1 cellular context compared by ENCODE assay signal in the genomic region with DNA sequence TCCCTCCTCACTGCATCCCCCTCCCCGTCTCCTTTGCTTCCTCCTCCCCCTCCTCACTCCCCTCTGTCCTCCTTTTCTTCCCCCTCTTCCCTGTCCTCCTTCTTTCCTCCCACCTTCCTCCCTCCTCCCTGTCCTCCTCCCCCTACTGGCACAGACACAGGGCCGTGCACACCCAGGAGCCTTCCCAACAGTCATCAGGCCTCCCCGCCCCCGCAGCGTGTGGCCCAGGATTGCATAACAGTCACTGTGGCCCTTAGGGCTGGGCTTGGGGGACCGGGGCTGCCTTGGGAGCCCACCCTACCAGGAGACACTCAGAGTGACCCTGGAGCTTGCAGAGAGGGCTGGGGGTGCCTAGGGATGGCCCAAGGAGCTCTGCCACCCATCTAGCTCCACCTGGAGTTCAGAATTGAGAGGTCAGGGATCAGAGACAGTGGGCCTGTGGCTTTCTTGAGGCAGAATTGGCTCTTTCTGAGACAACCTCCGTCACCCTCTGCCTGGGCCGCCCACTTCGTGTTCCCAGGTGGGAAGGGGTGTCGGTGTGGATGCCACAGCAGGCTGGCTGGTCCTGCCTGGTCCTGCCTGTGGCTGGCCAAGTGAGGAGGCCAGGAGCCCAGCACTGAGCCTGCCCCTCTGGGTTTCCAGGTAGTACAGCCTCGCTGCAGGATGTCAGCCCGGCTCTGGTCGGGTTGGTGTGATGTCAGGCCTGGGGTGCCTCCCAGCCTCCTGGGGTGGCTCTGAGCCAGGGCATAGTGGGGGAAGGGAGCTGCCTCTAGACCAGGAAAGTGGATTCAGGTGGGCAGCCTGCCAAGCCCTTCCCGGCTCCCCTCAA.
TF ChIP-seq lines count a peak whose summit lies in the region.

No MANE protein-coding gene starts in this region.

TF ChIP-seq in IMR-90, 13 proteins besides CTCF, POLR2A, EP300 and RAD21 (continued from another document):
- peak; percentile 55 for TF ChIP-seq CEBPB (IDR thresholded peaks at IDR 0.05; ENCODE audit: low read depth, low read length)
